Comparison of ENCODE assay signal across 16 cellular contexts in the genomic region with DNA sequence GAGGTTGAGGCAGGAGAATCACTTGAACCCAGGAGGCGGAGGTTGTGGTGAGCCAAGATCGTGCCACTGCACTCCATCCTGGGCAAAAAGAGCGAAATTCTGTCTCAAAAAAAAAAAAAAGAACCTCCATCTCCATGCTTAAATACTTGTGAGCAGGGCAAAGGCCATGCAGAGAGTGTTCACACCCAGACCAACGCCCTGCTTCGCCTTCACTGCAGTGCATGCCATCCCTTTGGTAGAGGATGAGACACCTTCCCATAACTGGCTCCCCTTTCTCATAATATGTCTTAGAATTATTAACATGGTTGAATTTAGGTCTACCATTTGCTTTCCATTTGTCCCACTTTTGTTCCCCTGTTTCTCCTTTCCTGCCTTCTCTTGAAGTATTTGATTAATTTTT. TPM values are rescaled to one million over a fixed set of nuclear protein-coding genes. Genes with fewer than 3 reads are reported as not detected.
DNase-seq lines count a peak whose midpoint lies in the region; ATAC-seq and TF ChIP-seq lines count a peak whose summit lies in the region.
"Had no signal": no experiment of that assay in that cellular context is flagged by ENCODE, and none has a peak within 500 bp of the region (broad histone marks: within the 10 kb centered on the region; RNA-seq: fewer than 3 reads in every experiment).

No MANE protein-coding gene starts in this region.

- H3K27ac Mint-ChIP-seq in activated T-cell treated with anti-CD3 and anti-CD28 coated beads, Interleukin-2, amount 50 U/mL, for 72 hours, result peak overlapping the region; percentile 10
- H3K27ac Mint-ChIP-seq: CD8-positive, alpha-beta T cell had no signal

- no peak overlapping the region for H3K4me3 Mint-ChIP-seq in activated T-cell treated with anti-CD3 and anti-CD28 coated beads, Interleukin-2, amount 50 U/mL, for 72 hours
- H3K4me3 Mint-ChIP-seq in activated T-cell treated with anti-CD3 and anti-CD28 coated beads, Interleukin-2, amount 50 U/mL, for 4 hours, result no peak overlapping the region
- H3K4me3 Mint-ChIP-seq: CD14-positive monocyte; CD8-positive, alpha-beta T cell had no signal

- H3K4me1 Mint-ChIP-seq in activated T-cell treated with anti-CD3 and anti-CD28 coated beads, Interleukin-2, amount 50 U/mL, for 72 hours (ENCODE audit: low read depth), result peaks cover 8% of the 10 kb centered on the region
- H3K4me1 Mint-ChIP-seq in activated T-cell treated with anti-CD3 and anti-CD28 coated beads, Interleukin-2, amount 50 U/mL, for 4 hours (ENCODE audit: low read depth), result peaks cover 7% of the 10 kb centered on the region

- TF ChIP-seq CTCF in mucosa of descending colon (IDR thresholded peaks at IDR 0.05), result no peak

- peaks cover 2 to 3% of the 10 kb centered on the region in 2 donors for H3K36me3 Mint-ChIP-seq in activated T-cell treated with anti-CD3 and anti-CD28 coated beads, Interleukin-2, amount 50 U/mL, for 72 hours (ENCODE audit: insufficient read depth in 2 of 2)
- peaks cover 3% of the 10 kb centered on the region for H3K36me3 Mint-ChIP-seq in activated T-cell treated with anti-CD3 and anti-CD28 coated beads, Interleukin-2, amount 50 U/mL, for 4 hours (ENCODE audit: insufficient read depth)

- ATAC-seq in activated T-cell treated with anti-CD3 and anti-CD28 coated beads, Interleukin-2, amount 50 U/mL, for 72 hours (replicated peaks in 1 of 2), result no peak
- ATAC-seq in activated T-cell treated with anti-CD3 and anti-CD28 coated beads, Interleukin-2, amount 50 U/mL, for 4 hours, result no peak
- ATAC-seq in mucosa of descending colon (peak; percentile 94), left ventricle myocardium superior (no peak), HG03442 (IDR thresholded peaks at IDR 0.05; ENCODE audit: unreplicated experiment) (no peak)
- ATAC-seq: CD8-positive, alpha-beta T cell; HepG2 had no signal

- no peaks in the 10 kb centered on the region for H3K9me3 Mint-ChIP-seq in activated T-cell treated with anti-CD3 and anti-CD28 coated beads, Interleukin-2, amount 50 U/mL, for 72 hours
- H3K9me3 Mint-ChIP-seq in activated T-cell treated with anti-CD3 and anti-CD28 coated beads, Interleukin-2, amount 50 U/mL, for 4 hours, result no peaks in the 10 kb centered on the region
- H3K9me3 Mint-ChIP-seq: CD14-positive monocyte; CD8-positive, alpha-beta T cell had no signal

- no peaks in the 10 kb centered on the region for H3K27me3 Mint-ChIP-seq in activated T-cell treated with anti-CD3 and anti-CD28 coated beads, Interleukin-2, amount 50 U/mL, for 72 hours (ENCODE audit: low read depth)
- no peaks in the 10 kb centered on the region for H3K27me3 Mint-ChIP-seq in activated T-cell treated with anti-CD3 and anti-CD28 coated beads, Interleukin-2, amount 50 U/mL, for 4 hours (ENCODE audit: low read depth)

- peaks cover 8% of the 10 kb centered on the region for H3K4me1 ChIP-seq in mucosa of descending colon (ENCODE audit: low read depth)

- H3K4me3 ChIP-seq in mucosa of descending colon, result no peak overlapping the region

- H3K36me3 ChIP-seq in mucosa of descending colon (ENCODE audit: low read depth), result no peaks in the 10 kb centered on the region

- H3K9me3 ChIP-seq in mucosa of descending colon, result no peaks in the 10 kb centered on the region

- DNase-seq in activated T-cell treated with anti-CD3 and anti-CD28 coated beads, Interleukin-2, amount 50 U/mL, for 72 hours, result no peak
- DNase-seq in activated T-cell treated with anti-CD3 and anti-CD28 coated beads, Interleukin-2, amount 50 U/mL, for 4 hours, result no peak
- DNase-seq in SW480 (ENCODE audit: low spot score) (peak; percentile 70), mucosa of descending colon (peak; percentile 76 to 86 (median 77)), left ventricle myocardium superior (no peak), head of caudate nucleus (no peak)
- no peak for DNase-seq in activated CD4-positive, alpha-beta T cell treated with anti-CD3 and anti-CD28 coated beads for 48 hours
- DNase-seq: CD8-positive, alpha-beta T cell; COR-L47; DND-41; GDM1; GOT3; HCEC 1CT had no signal

- intact Hi-C loops in mucosa of descending colon (cut with DNase I, micrococcal nuclease), result no loop called here
- intact Hi-C loops in left ventricle myocardium superior (cut with micrococcal nuclease), result no loop called here
- intact Hi-C loops in head of caudate nucleus (cut with DNase I), result no loop called here

RNA-seq across cellular contexts. Expression of a gene that starts 15.4 kb away (rescaled TPM):
- total RNA-seq in activated T-cell treated with anti-CD3 and anti-CD28 coated beads, Interleukin-2, amount 50 U/mL, for 72 hours, result 10 to 100 TPM; 41.4 to 59.2 TPM
- 1 to 10 TPM; 4.4 to 6.0 (median 5.7) TPM for total RNA-seq in activated T-cell treated with anti-CD3 and anti-CD28 coated beads, Interleukin-2, amount 50 U/mL, for 4 hours
- total RNA-seq in mucosa of descending colon, result 10 to 100 TPM; 18.3 to 24.9 (median 22.8) TPM
- 5.1 TPM for total RNA-seq in left ventricle myocardium superior

RNA-seq across cellular contexts. Expression of a gene that starts 40.7 kb away (rescaled TPM):
- 10 to 100 TPM; 51.6 to 51.7 TPM for total RNA-seq in activated T-cell treated with anti-CD3 and anti-CD28 coated beads, Interleukin-2, amount 50 U/mL, for 72 hours
- total RNA-seq in activated T-cell treated with anti-CD3 and anti-CD28 coated beads, Interleukin-2, amount 50 U/mL, for 4 hours, result 10 to 100 TPM; 24.0 to 34.5 (median 30.4) TPM
- total RNA-seq in mucosa of descending colon (10 to 100 TPM; 33.3 to 46.9 (median 38.7) TPM), left ventricle myocardium superior (19.2 TPM)

RNA-seq across cellular contexts. Expression of a gene that starts 59.1 kb away (rescaled TPM):
- 10 to 100 TPM; 19.7 to 21.4 TPM for total RNA-seq in activated T-cell treated with anti-CD3 and anti-CD28 coated beads, Interleukin-2, amount 50 U/mL, for 72 hours
- 10 to 100 TPM in 2 of 3 donors, 1 to 10 TPM in 1; 9.9 to 10.1 (median 10.0) TPM for total RNA-seq in activated T-cell treated with anti-CD3 and anti-CD28 coated beads, Interleukin-2, amount 50 U/mL, for 4 hours
- 10 to 100 TPM; 14.7 to 28.9 (median 16.7) TPM for total RNA-seq in mucosa of descending colon
- 12.7 TPM for total RNA-seq in left ventricle myocardium superior

Comparison
In these comparisons a context has a peak if more than half of its experiments do, and no peak if none do; other contexts are left out.
1. DNase-seq: peak in SW480 (single experiment) and mucosa of descending colon (3 of 3); none in activated T-cell treated with anti-CD3 and anti-CD28 coated beads, Interleukin-2, amount 50 U/mL, for 72 hours (0 of 2), activated T-cell treated with anti-CD3 and anti-CD28 coated beads, Interleukin-2, amount 50 U/mL, for 4 hours (single experiment), left ventricle myocardium superior (single experiment), activated CD4-positive, alpha-beta T cell treated with anti-CD3 and anti-CD28 coated beads for 48 hours (single experiment) and head of caudate nucleus (0 of 42).